Comparison of ENCODE assay signal across 28 cellular contexts in the genomic region with DNA sequence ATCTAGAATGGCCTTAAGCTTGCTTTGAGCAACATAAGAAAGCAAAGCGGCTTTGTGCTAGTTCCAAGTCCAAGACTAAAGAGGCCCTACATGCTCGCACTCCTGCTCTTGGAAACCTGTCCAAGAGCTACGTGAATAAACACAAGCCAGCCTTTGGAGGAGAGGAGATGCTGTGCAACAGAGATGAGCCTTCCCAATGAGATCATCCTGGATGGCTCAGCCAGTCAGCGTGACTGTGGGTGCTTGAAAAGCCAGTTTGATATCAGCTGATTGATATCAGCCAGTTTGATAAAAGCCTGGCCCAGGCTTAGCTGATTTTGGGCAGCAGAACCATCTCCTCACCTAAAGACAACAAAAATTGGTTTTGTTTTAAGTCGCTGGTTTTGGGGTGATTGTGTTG.
"Had no signal": no experiment of that assay in that cellular context is flagged by ENCODE, and none has a peak within 500 bp of the region (broad histone marks: within the 10 kb centered on the region; RNA-seq: fewer than 3 reads in every experiment).

No MANE protein-coding gene starts in this region.

- H3K36me3 Mint-ChIP-seq: natural killer cell; neural progenitor cell; stimulated activated effector memory CD8-positive, alpha-beta T cell treated with anti-CD3 and anti-CD28 coated beads, Interleukin-12 subunit alpha, Interleukin-12 subunit beta, amount 100 ng/mL, for 72 hours; stimulated activated naive B cell treated with anti-CD40 and anti-IgM and Interleukin-4, amounts not matched to agents 10 μg/mL and 1 μg/mL and 100 μg/mL, for 72 hours had no signal

- H3K4me3 Mint-ChIP-seq: natural killer cell; nephron; neural progenitor cell; stimulated activated effector memory CD8-positive, alpha-beta T cell treated with anti-CD3 and anti-CD28 coated beads, Interleukin-12 subunit alpha, Interleukin-12 subunit beta, amount 100 ng/mL, for 72 hours; stimulated activated naive B cell treated with anti-CD40 and anti-IgM and Interleukin-4, amounts not matched to agents 10 μg/mL and 1 μg/mL and 100 μg/mL, for 72 hours; stimulated activated naive CD8-positive, alpha-beta T cell treated with anti-CD3 and anti-CD28 coated beads, Interleukin-15, Interleukin-2, amounts not matched to agents 100 ng/mL and 50 ng/mL, for 24 hours had no signal

- H3K27me3 Mint-ChIP-seq: stimulated activated naive B cell treated with anti-CD40 and anti-IgM and Interleukin-4, amounts not matched to agents 10 μg/mL and 1 μg/mL and 100 μg/mL, for 72 hours; stimulated activated naive CD8-positive, alpha-beta T cell treated with anti-CD3 and anti-CD28 coated beads, Interleukin-15, Interleukin-2, amounts not matched to agents 100 ng/mL and 50 ng/mL, for 24 hours had no signal

- H3K9me3 ChIP-seq: neutrophil, pancreas, prostate gland, right lobe of liver, sigmoid colon, stomach, thoracic aorta, thyroid gland, upper lobe of left lung, vagina had no signal

- DNase-seq: natural killer cell; nucleus accumbens; pancreas; retina; right cardiac atrium; right lobe of liver; sigmoid colon; small intestine; stimulated activated CD4-positive, alpha-beta T cell treated with anti-CD3 and anti-CD28 coated beads, Interleukin-15, amount 100 ng/mL, for 24 hours; stimulated activated CD4-positive, alpha-beta T cell treated with anti-CD3 and anti-CD28 coated beads, Interleukin-2, amount 100 ng/mL, for 24 hours; stimulated activated CD4-positive, alpha-beta T cell treated with anti-CD3 and anti-CD28 coated beads, Interleukin-2, amount 100 ng/mL, for 48 hours; stimulated activated CD4-positive, alpha-beta T cell treated with anti-CD3 and anti-CD28 coated beads, Interleukin-4, amount 100 ng/mL, for 24 hours; stimulated activated naive B cell treated with anti-CD40 and anti-IgM and Interleukin-4, amounts not matched to agents 10 μg/mL and 1 μg/mL and 100 μg/mL, for 72 hours; stimulated activated naive CD4-positive, alpha-beta T cell treated with Interleukin-2 at 50 U/mL for 16 hours; stomach; thyroid gland; trophoblast cell; upper lobe of left lung had no signal

- ATAC-seq: natural killer cell; pancreas; right cardiac atrium; right lobe of liver; stimulated activated effector memory CD8-positive, alpha-beta T cell treated with anti-CD3 and anti-CD28 coated beads, Interleukin-12 subunit alpha, Interleukin-12 subunit beta, amount 100 ng/mL, for 72 hours; stimulated activated naive B cell treated with anti-CD40 and anti-IgM and Interleukin-4, amounts not matched to agents 10 μg/mL and 1 μg/mL and 100 μg/mL, for 72 hours had no signal

- FAIRE-seq: pancreas, small intestine, urothelium cell line had no signal

- H2AFZ ChIP-seq: neural progenitor cell had no signal

- H3K4me2 ChIP-seq: neural progenitor cell had no signal

- H3K4me1 Mint-ChIP-seq: natural killer cell; nephron; neural progenitor cell; stimulated activated effector memory CD8-positive, alpha-beta T cell treated with anti-CD3 and anti-CD28 coated beads, Interleukin-12 subunit alpha, Interleukin-12 subunit beta, amount 100 ng/mL, for 72 hours; stimulated activated naive B cell treated with anti-CD40 and anti-IgM and Interleukin-4, amounts not matched to agents 10 μg/mL and 1 μg/mL and 100 μg/mL, for 72 hours had no signal

- H3K36me3 ChIP-seq: neural progenitor cell, neutrophil, pancreas, prostate gland, right lobe of liver, sigmoid colon, stomach, thoracic aorta, thyroid gland, tibial nerve, upper lobe of left lung, vagina had no signal

- H3K9ac ChIP-seq: neural progenitor cell had no signal

- H3K4me3 ChIP-seq: neural progenitor cell, pancreas, prostate gland, right lobe of liver, sigmoid colon, stomach, thoracic aorta, thyroid gland, tibial nerve, upper lobe of left lung, vagina had no signal

- H3K27ac Mint-ChIP-seq: natural killer cell; nephron; neural progenitor cell; stimulated activated effector memory CD8-positive, alpha-beta T cell treated with anti-CD3 and anti-CD28 coated beads, Interleukin-12 subunit alpha, Interleukin-12 subunit beta, amount 100 ng/mL, for 72 hours; stimulated activated naive B cell treated with anti-CD40 and anti-IgM and Interleukin-4, amounts not matched to agents 10 μg/mL and 1 μg/mL and 100 μg/mL, for 72 hours; stimulated activated naive CD8-positive, alpha-beta T cell treated with anti-CD3 and anti-CD28 coated beads, Interleukin-15, Interleukin-2, amounts not matched to agents 100 ng/mL and 50 ng/mL, for 24 hours had no signal

- H3K9me3 Mint-ChIP-seq: nephron; neural progenitor cell; stimulated activated naive B cell treated with anti-CD40 and anti-IgM and Interleukin-4, amounts not matched to agents 10 μg/mL and 1 μg/mL and 100 μg/mL, for 72 hours; stimulated activated naive CD8-positive, alpha-beta T cell treated with anti-CD3 and anti-CD28 coated beads, Interleukin-15, Interleukin-2, amounts not matched to agents 100 ng/mL and 50 ng/mL, for 24 hours had no signal

- H3K27ac ChIP-seq: neural progenitor cell, neutrophil, pancreas, prostate gland, right lobe of liver, sigmoid colon, stomach, thoracic aorta, thyroid gland, tibial nerve, upper lobe of left lung, vagina had no signal

- H3K27me3 ChIP-seq: neural progenitor cell, neutrophil, pancreas, right lobe of liver, sigmoid colon, stomach, thyroid gland, tibial nerve, upper lobe of left lung, vagina had no signal

- H3K4me1 ChIP-seq: neural progenitor cell, pancreas, prostate gland, right lobe of liver, sigmoid colon, stomach, thyroid gland, tibial nerve, upper lobe of left lung, vagina had no signal
